ENCODE assay signal across 8 cellular contexts in the genomic region with DNA sequence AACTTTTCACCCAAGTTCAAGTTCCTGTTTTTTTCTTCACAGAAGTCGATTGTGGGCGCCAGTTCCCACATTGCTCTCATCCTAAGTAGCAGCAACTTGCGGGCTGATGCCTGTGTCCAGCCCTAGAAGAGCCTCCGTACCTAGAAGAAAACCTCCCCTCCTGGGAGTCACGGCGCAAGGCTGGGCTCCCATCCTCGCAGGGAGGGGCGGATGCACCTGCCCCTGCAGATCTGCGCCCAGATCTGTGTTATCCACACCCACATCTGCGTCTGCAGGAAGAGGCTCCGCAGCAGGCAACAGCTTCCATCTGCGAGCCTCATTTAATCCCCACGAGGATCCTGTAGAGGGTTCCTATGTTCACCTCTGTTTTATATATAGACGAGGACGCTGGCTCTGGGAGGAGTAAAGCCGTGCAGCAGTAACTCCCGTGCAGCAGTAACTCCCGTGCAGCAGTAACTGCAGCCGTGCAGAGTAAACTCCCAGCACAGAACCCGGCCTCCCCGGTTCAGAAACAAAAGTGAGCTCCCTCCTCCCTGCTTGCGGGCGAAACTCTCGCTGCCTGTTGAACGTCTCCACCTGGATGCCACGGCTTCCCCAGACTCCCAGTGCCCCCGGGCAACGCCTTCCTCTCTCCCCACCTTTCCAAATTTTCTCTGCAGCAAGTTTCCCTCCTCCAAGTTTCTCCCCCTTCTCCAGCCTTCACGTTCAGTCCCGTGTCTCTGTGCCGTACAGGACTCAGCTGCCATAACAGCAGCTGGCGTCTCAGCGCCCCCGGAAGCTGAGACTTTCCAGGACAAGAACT. TPM values are rescaled to one million over a fixed set of nuclear protein-coding genes. Genes with fewer than 3 reads are reported as not detected.
DNase-seq lines count a peak whose midpoint lies in the region; ATAC-seq and TF ChIP-seq lines count a peak whose summit lies in the region.

No MANE protein-coding gene starts in this region.

- no peak overlapping the region for H3K27ac ChIP-seq in foreskin keratinocyte

- DNase-seq in Ammon's horn (ENCODE audit: low spot score) (peak; percentile 53), epithelial cell of proximal tubule (ENCODE audit: low read depth) (no peak), skeletal muscle cell (ENCODE audit: low read depth) (no peak), NCI-H2029 (lab: John Stamatoyannopoulos, UW) (no peak), foreskin keratinocyte (no peak)

- ATAC-seq in HG02642 (IDR thresholded peaks at IDR 0.05; ENCODE audit: poor library complexity, unreplicated experiment) (peak; percentile 53), GM21529 (IDR thresholded peaks at IDR 0.05; ENCODE audit: unreplicated experiment) (no peak), foreskin keratinocyte (no peak)
- ATAC-seq in activated CD4-positive, CD25-positive, alpha-beta regulatory T cell treated with anti-CD3 and anti-CD28 coated beads, Interleukin-2, amount 50 U/mL, for 24 hours, result peak; percentile 55 to 58

- H3K4me3 ChIP-seq in epithelial cell of proximal tubule (ENCODE audit: low read depth, low read length) (peak overlapping the region; percentile 29), skeletal muscle cell (ENCODE audit: low read depth, low read length) (peak overlapping the region; percentile 33)

- H3K4me1 ChIP-seq in foreskin keratinocyte, result no peaks in the 10 kb centered on the region

- TF ChIP-seq CTCF in epithelial cell of proximal tubule (conservative IDR thresholded peaks at IDR 0.05; ENCODE audit: low read depth, low read length) (no peak), foreskin keratinocyte (conservative IDR thresholded peaks at IDR 0.05) (no peak)

- H3K27me3 ChIP-seq in foreskin keratinocyte, result peaks cover 4% of the 10 kb centered on the region

RNA-seq across cellular contexts. Expression of a gene that starts 23.5 kb away (rescaled TPM):
- not detected in 2 replicates for total RNA-seq in epithelial cell of proximal tubule
- not detected in 2 replicates for total RNA-seq in foreskin keratinocyte
- not detected in 2 replicates for polyA plus RNA-seq in foreskin keratinocyte

RNA-seq across cellular contexts. Expression of a gene that starts 27.1 kb away (rescaled TPM):
- total RNA-seq in epithelial cell of proximal tubule (3.6 TPM in 1 of 2 replicates, not detected in the other), foreskin keratinocyte (not detected in 2 replicates)
- not detected in 2 replicates for polyA plus RNA-seq in foreskin keratinocyte

RNA-seq across cellular contexts. Expression of a gene that starts 49.2 kb away (rescaled TPM):
- total RNA-seq in epithelial cell of proximal tubule (not detected in 2 replicates), foreskin keratinocyte (not detected in 2 replicates)
- polyA plus RNA-seq in foreskin keratinocyte, result not detected in 2 replicates

Comparison
In these comparisons a context has a peak if more than half of its experiments do, and no peak if none do; other contexts are left out.
1. ATAC-seq: peak in HG02642 (single experiment) and activated CD4-positive, CD25-positive, alpha-beta regulatory T cell treated with anti-CD3 and anti-CD28 coated beads, Interleukin-2, amount 50 U/mL, for 24 hours (2 of 2); none in GM21529 (single experiment) and foreskin keratinocyte (single experiment).